Comparison of ENCODE assay signal across 8 cellular contexts in the genomic region with DNA sequence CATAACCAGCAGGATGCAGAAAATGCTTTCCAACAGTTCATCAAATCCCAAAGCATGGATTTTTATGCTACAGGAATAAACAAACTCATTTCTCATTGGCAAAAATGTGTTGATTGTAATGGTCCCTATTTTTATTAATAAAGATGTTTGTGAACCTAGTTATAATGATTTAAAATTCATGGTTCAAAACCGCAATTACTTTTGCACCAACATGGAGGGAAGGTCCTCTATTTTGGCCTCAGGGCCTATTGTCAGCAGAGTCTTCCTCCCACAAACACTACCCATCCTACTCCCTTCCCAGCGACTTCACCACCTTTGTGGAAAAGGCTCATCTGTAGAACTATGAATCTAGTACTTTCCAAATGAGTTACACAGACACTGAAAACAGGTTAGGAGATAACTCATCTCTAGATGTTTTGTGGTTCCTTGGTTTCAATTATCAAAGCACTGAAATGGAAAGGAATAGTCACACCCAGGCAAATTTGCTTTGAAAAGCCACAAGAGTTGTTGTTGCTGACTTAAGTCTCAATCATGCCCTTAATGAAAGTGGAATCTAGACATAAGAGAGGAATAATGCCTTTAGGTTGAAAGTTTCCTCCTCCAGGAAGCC. TPM values are rescaled to one million over a fixed set of nuclear protein-coding genes. Genes with fewer than 3 reads are reported as not detected.
A peak's percentile ranks its signal among the peaks of the same experiment; 100 is the strongest.
DNase-seq lines count a peak whose midpoint lies in the region; ATAC-seq and TF ChIP-seq lines count a peak whose summit lies in the region.

No MANE protein-coding gene starts in this region.

- H3K4me1 Mint-ChIP-seq in type B pancreatic cell (ENCODE audit: unreplicated experiment) (peaks cover 4% of the 10 kb centered on the region), chondrocyte (ENCODE audit: low read depth) (peaks cover 20% of the 10 kb centered on the region)

- peak; percentile 51 for DNase-seq in GM13976 (ENCODE audit: low spot score)
- peak; percentile 43 for DNase-seq in activated naive CD4-positive, alpha-beta T cell treated with anti-CD3 and anti-CD28 coated beads, Interleukin-2, amount 50 U/mL, for 16 hours
- DNase-seq in type B pancreatic cell (ENCODE audit: extremely low spot score, unreplicated experiment): no peak
- DNase-seq in GF-D8 (lab: John Stamatoyannopoulos, UW): no peak
- no peak for DNase-seq in NCI-H1048 (lab: John Stamatoyannopoulos, UW)
- no peak for DNase-seq in chondrocyte (ENCODE audit: low spot score)

- H3K27me3 Mint-ChIP-seq in type B pancreatic cell: peaks cover 20% of the 10 kb centered on the region
- no peaks in the 10 kb centered on the region for H3K27me3 Mint-ChIP-seq in chondrocyte (ENCODE audit: low read depth)

- H3K27ac Mint-ChIP-seq in type B pancreatic cell (no peak overlapping the region), chondrocyte (ENCODE audit: unreplicated experiment) (no peak overlapping the region)

- no peaks in the 10 kb centered on the region for H3K36me3 Mint-ChIP-seq in type B pancreatic cell
- H3K36me3 Mint-ChIP-seq in chondrocyte (ENCODE audit: low read depth): peaks cover 13% of the 10 kb centered on the region

- no peak for TF ChIP-seq CTCF in GM13976 (IDR thresholded peaks at IDR 0.05; ENCODE audit: borderline replicate concordance, control extremely low read depth, extremely low read depth, insufficient read depth, missing control alignments)
- no peak for TF ChIP-seq CTCF in type B pancreatic cell (conservative IDR thresholded peaks at IDR 0.05)
- TF ChIP-seq CTCF in chondrocyte (IDR thresholded peaks at IDR 0.05): no peak

- no peak overlapping the region for H3K4me3 Mint-ChIP-seq in type B pancreatic cell
- H3K4me3 Mint-ChIP-seq in chondrocyte (ENCODE audit: unreplicated experiment): no peak overlapping the region

- in situ Hi-C loops in GM13976 (cut with MboI; ENCODE audit: low sequenced_read_pairs, unreplicated experiment): no loop called here

- H3K9me3 Mint-ChIP-seq in type B pancreatic cell (no peaks in the 10 kb centered on the region), chondrocyte (ENCODE audit: low read depth) (peaks cover 21% of the 10 kb centered on the region)

- peak; percentile 91 for ATAC-seq in GM19395 (IDR thresholded peaks at IDR 0.05; ENCODE audit: unreplicated experiment)
- peak; percentile 89 for ATAC-seq in HG03095 (IDR thresholded peaks at IDR 0.05; ENCODE audit: unreplicated experiment)

RNA-seq across cellular contexts. Expression of gene FRMD4A, which starts 59.4 kb away (rescaled TPM):
- total RNA-seq in type B pancreatic cell (ENCODE audit: low replicate concordance): 37.8 and 88.9 TPM in 2 replicates
- 63.9 to 129 TPM (median 124 TPM) in 3 replicates for total RNA-seq in chondrocyte

Comparison
In these comparisons a context has a peak if more than half of its experiments do, and no peak if none do; other contexts are left out.
1. DNase-seq: peak in GM13976 (single experiment) and activated naive CD4-positive, alpha-beta T cell treated with anti-CD3 and anti-CD28 coated beads, Interleukin-2, amount 50 U/mL, for 16 hours (single experiment); none in type B pancreatic cell (single experiment), GF-D8 (single experiment), NCI-H1048 (single experiment) and chondrocyte (single experiment).